2 cellular contexts compared by ENCODE assay signal in the genomic region with DNA sequence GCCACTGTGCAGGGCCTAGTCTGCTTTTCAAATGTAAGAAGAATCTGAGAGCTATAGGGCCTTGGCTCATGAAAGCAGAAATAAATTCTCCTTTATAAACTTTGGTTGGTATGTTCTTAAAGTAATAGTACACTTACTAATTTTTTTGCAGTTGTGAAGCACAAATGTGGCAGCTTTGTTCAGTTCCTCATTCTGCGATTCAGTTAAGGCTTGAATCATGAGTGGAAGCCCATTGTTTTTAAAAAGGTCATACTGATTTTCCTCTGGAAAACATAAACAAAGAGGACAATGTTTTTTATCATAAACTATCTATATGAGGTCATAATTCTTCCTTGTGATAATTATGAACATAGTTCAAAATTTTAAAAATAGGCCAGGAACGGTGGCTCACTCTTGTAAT.
TF ChIP-seq lines count a peak whose summit lies in the region.

No MANE protein-coding gene starts in this region.

TF ChIP-seq in HepG2, 621 proteins besides CTCF, POLR2A, EP300 and RAD21:
- TF ChIP-seq ZSCAN9 (CRISPR knock-in tag; IDR thresholded peaks at IDR 0.05; ENCODE audit: borderline replicate concordance) (no peak), ZNF788 (CRISPR knock-in tag; IDR thresholded peaks at IDR 0.05; ENCODE audit: borderline replicate concordance) (no peak), ZNF281 (CRISPR knock-in tag; IDR thresholded peaks at IDR 0.05; ENCODE audit: borderline replicate concordance) (no peak), ZNF17 (CRISPR knock-in tag; IDR thresholded peaks at IDR 0.05) (no peak), ATF7 (IDR thresholded peaks at IDR 0.05) (peak; percentile 29; the same call in 1 of the 2 replicates), ATF7 (CRISPR knock-in tag; IDR thresholded peaks at IDR 0.05) (no peak), HMGXB3 (CRISPR knock-in tag; IDR thresholded peaks at IDR 0.05; ENCODE audit: borderline replicate concordance) (no peak)
TF ChIP-seq in HepG2: peak in this region for 1.

TF ChIP-seq in endothelial cell of umbilical vein, 7 proteins besides CTCF, POLR2A, EP300 and RAD21:
- no peak for TF ChIP-seq EZH2 (IDR thresholded peaks at IDR 0.05; ENCODE audit: borderline replicate concordance, low read depth, low read length, severe bottlenecking)
- no peak for TF ChIP-seq MAX (IDR thresholded peaks at IDR 0.05; ENCODE audit: insufficient read depth, insufficient read length)
- no peak for TF ChIP-seq JUN (IDR thresholded peaks at IDR 0.05; ENCODE audit: borderline replicate concordance, insufficient read depth, insufficient read length, low read depth)
- TF ChIP-seq GATA2 (IDR thresholded peaks at IDR 0.05; ENCODE audit: insufficient read depth, insufficient read length, low read depth, low read length) = no peak
